In genomic region chr12:40375076-40375475, GRCh38 we compare ENCODE assay signal across 10 cellular contexts.
DNase-seq lines count a peak whose midpoint lies in the region; ATAC-seq, FAIRE-seq and TF ChIP-seq lines count a peak whose summit lies in the region.
"Had no signal": no experiment of that assay in that cellular context is flagged by ENCODE, and none has a peak within 500 bp of the region (broad histone marks: within the 10 kb centered on the region; RNA-seq: fewer than 3 reads in every experiment).

No MANE protein-coding gene starts in this region.

- H3K27me3 Mint-ChIP-seq in progenitor cell of endocrine pancreas, result no peaks in the 10 kb centered on the region

- no peaks in the 10 kb centered on the region for H3K36me3 ChIP-seq in aorta (ENCODE audit: control insufficient read depth in 1 of 2, insufficient read depth in 2 of 2, low read length in 1 of 2)

- intact Hi-C loops in aorta (cut with DNase I), result no loop called here

- H3K4me1 ChIP-seq in aorta (ENCODE audit: control insufficient read depth in 1 of 2, insufficient read depth in 2 of 2, low read length in 2 of 2), result no peaks in the 10 kb centered on the region

- no peaks in the 10 kb centered on the region for H3K9me3 ChIP-seq in aorta (ENCODE audit: control insufficient read depth, low read length)

- no peak overlapping the region for H3K27ac ChIP-seq in aorta (ENCODE audit: low read depth in 1 of 2, low read length in 2 of 2)

- H3K4me1 Mint-ChIP-seq in progenitor cell of endocrine pancreas (ENCODE audit: low read depth), result peaks cover 4% of the 10 kb centered on the region

- no peak overlapping the region for H3K4me3 ChIP-seq in aorta (ENCODE audit: low read length in 2 of 2)

- no peak for DNase-seq in GM18507 (ENCODE audit: extremely low spot score, insufficient read length, low read depth)
- peak; percentile 2 for DNase-seq in SW480 (ENCODE audit: low spot score)
- DNase-seq in progenitor cell of endocrine pancreas (ENCODE audit: low spot score, unreplicated experiment), result no peak
- DNase-seq in aorta, result no peak
- no peak for DNase-seq in anterior cingulate cortex (lab: John Stamatoyannopoulos, UW)
- no peak for DNase-seq in activated effector memory CD4-positive, alpha-beta T cell treated with Interleukin-2 at 50 U/mL for 16 hours
- DNase-seq: activated naive CD4-positive, alpha-beta T cell treated with Interleukin-2 at 50 U/mL for 16 hours; naive B cell; SHP77 treated with DMSO at 0.1 percent for 48 hours had no signal

- 69 to 71% methylated on average over 6 of the region's 6 CpGs for WGBS in aorta, 2 donors

- no peaks in the 10 kb centered on the region for H3K27me3 ChIP-seq in aorta (ENCODE audit: control insufficient read depth in 1 of 2, insufficient read depth in 2 of 2, low read length in 1 of 2)

- H3K27ac Mint-ChIP-seq in progenitor cell of endocrine pancreas, result no peak overlapping the region

- H3K4me3 Mint-ChIP-seq in progenitor cell of endocrine pancreas (ENCODE audit: low read depth), result no peak overlapping the region
- H3K4me3 Mint-ChIP-seq: naive B cell had no signal

- ATAC-seq in HG03103 (IDR thresholded peaks at IDR 0.05; ENCODE audit: low read depth, unreplicated experiment) (peak; percentile 68), aorta (ENCODE audit: low FRiP score) (no peak)

- peak; percentile 26 for TF ChIP-seq CTCF in progenitor cell of endocrine pancreas (IDR thresholded peaks at IDR 0.05; ENCODE audit: unreplicated experiment)

- FAIRE-seq in GM18507 (lab: Jason Lieb, UNC), result peak; percentile 52

- peaks cover 3% of the 10 kb centered on the region for H3K9me3 Mint-ChIP-seq in progenitor cell of endocrine pancreas (ENCODE audit: low read depth)

- no peaks in the 10 kb centered on the region for H3K36me3 Mint-ChIP-seq in progenitor cell of endocrine pancreas (ENCODE audit: insufficient read depth)
- H3K36me3 Mint-ChIP-seq: naive B cell had no signal
